Comparison of ENCODE assay signal across 9 cellular contexts in genomic region chr1:183209533-183210158, GRCh38. TPM values are rescaled to one million over a fixed set of nuclear protein-coding genes. Genes with fewer than 3 reads are reported as not detected.
DNase-seq lines count a peak whose midpoint lies in the region; ATAC-seq and TF ChIP-seq lines count a peak whose summit lies in the region.
"Had no signal": no experiment of that assay in that cellular context is flagged by ENCODE, and none has a peak within 500 bp of the region (broad histone marks: within the 10 kb centered on the region; RNA-seq: fewer than 3 reads in every experiment).

No MANE protein-coding gene starts in this region.

- no peaks in the 10 kb centered on the region for H3K9me3 ChIP-seq in SJCRH30 (replicated peaks)

- H3K27me3 ChIP-seq in GM06990 (replicated peaks; ENCODE audit: control insufficient read depth, insufficient read depth, low read length), result no peaks in the 10 kb centered on the region
- no peaks in the 10 kb centered on the region for H3K27me3 ChIP-seq in SJCRH30

- H3K36me3 ChIP-seq in GM06990 (ENCODE audit: control insufficient read depth, insufficient read depth, low read length) (no peaks in the 10 kb centered on the region), SJCRH30 (no peaks in the 10 kb centered on the region)

- DNase-seq in GM06990 (ENCODE audit: extremely low read depth, insufficient read length), result peak; percentile 16
- DNase-seq in SJCRH30, result peak in 1 of 2 experiments; percentile 41
- DNase-seq in left colon, result no peak
- no peak for DNase-seq in NCI-H2107 treated with DMSO at 0.1 percent for 48 hours (lab: John Stamatoyannopoulos, UW; ENCODE audit: unreplicated experiment)
- DNase-seq in activated CD4-positive, alpha-beta T cell treated with anti-CD3 and anti-CD28 coated beads for 4 hours, result no peak
- DNase-seq in NCI-H524 treated with DMSO at 0.1 percent for 48 hours (lab: John Stamatoyannopoulos, UW), result no peak
- DNase-seq: naive thymus-derived CD8-positive, alpha-beta T cell had no signal

- intact Hi-C loops in left colon (cut with DNase I, micrococcal nuclease), result no loop called here

- ATAC-seq in HG02610 (IDR thresholded peaks at IDR 0.05; ENCODE audit: unreplicated experiment) (peak; percentile 94), left colon (peak; percentile 78), HG03108 (IDR thresholded peaks at IDR 0.05; ENCODE audit: unreplicated experiment) (no peak)
- ATAC-seq: naive thymus-derived CD8-positive, alpha-beta T cell had no signal

- H3K27ac ChIP-seq in SJCRH30, result 0 out of 2 replicates have a peak overlapping the region, but pooled peaks have one; percentile 0

- peaks cover 15% of the 10 kb centered on the region for H3K4me1 ChIP-seq in SJCRH30

- H3K4me3 ChIP-seq in GM06990 (replicated peaks; ENCODE audit: low read depth, low read length) (no peak overlapping the region), SJCRH30 (no peak overlapping the region)

- TF ChIP-seq CTCF in GM06990 (IDR thresholded peaks at IDR 0.05; ENCODE audit: insufficient read depth, low read length, poor library complexity, severe bottlenecking), result no peak

RNA-seq across cellular contexts. Expression of gene LAMC2, which starts 23.6 kb away (rescaled TPM):
- 0.05 and 0.08 TPM in 2 replicates for total RNA-seq in SJCRH30 (2014; rRNA removed; shearing (Covaris generic))
- total RNA-seq in left colon, result 10 to 100 TPM; 30.7 to 55.0 TPM
- total RNA-seq: naive thymus-derived CD8-positive, alpha-beta T cell had no signal

Comparison
In these comparisons a context has a peak if more than half of its experiments do, and no peak if none do; other contexts are left out.
1. RNA of gene LAMC2, which starts 23.6 kb away (total RNA-seq): 30.7 to 55.0 TPM in left colon; 0.05 to 0.08 TPM in SJCRH30; every median in the first group is over 10 times any median in the second.